In the genomic region with DNA sequence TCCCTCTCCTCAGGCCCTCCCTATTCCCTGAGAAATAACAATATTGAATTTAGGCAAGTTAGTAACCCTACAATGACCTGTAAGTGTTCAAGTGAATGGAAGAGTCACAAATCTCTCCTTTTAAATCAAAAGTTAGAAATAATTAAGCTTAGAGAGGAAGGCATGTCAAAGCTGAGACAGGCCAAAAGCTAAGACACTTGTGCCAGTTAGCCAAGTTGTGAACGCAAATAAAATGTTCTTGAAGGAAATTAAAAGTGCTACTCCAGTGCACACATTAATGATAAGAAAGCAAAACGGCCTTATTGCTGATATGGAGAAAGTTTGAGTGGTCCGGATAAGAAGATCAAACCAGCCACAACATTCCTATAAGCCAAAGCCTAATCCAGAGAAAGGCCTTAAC, we compare ENCODE assay signal across 31 cellular contexts.
"Had no signal": no experiment of that assay in that cellular context is flagged by ENCODE, and none has a peak within 500 bp of the region (broad histone marks: within the 10 kb centered on the region; RNA-seq: fewer than 3 reads in every experiment).

No MANE protein-coding gene starts in this region.

- H3K4me1 Mint-ChIP-seq: naive thymus-derived CD8-positive, alpha-beta T cell; stimulated activated memory B cell treated with anti-CD40 and anti-IgM and Interleukin-4, amounts not matched to agents 10 μg/mL and 1 μg/mL and 100 μg/mL, for 72 hours; stimulated activated naive CD8-positive, alpha-beta T cell treated with anti-CD3 and anti-CD28 coated beads, Interleukin-15, amount 100 ng/mL, for 72 hours had no signal

- H3K36me3 Mint-ChIP-seq: naive thymus-derived CD8-positive, alpha-beta T cell; natural killer cell treated with Interleukin-12 subunit alpha and Interleukin-12 subunit beta and Interleukin-15 and Interleukin-18, amount 100 ng/mL, for 72 hours; stimulated activated memory B cell treated with anti-CD40 and anti-IgM and Interleukin-4, amounts not matched to agents 10 μg/mL and 1 μg/mL and 100 μg/mL, for 72 hours; type B pancreatic cell had no signal

- H3K36me3 ChIP-seq: neutrophil, pancreas, prostate gland, spleen, suprapubic skin, tibial artery, transverse colon, upper lobe of right lung, uterus had no signal

- ATAC-seq: naive thymus-derived CD8-positive, alpha-beta T cell; natural killer cell treated with Interleukin-12 subunit alpha and Interleukin-12 subunit beta and Interleukin-15 and Interleukin-18, amount 100 ng/mL, for 72 hours; pancreas; right cardiac atrium; sciatic nerve; stimulated activated memory B cell treated with anti-CD40 and anti-IgM and Interleukin-4, amounts not matched to agents 10 μg/mL and 1 μg/mL and 100 μg/mL, for 72 hours; stimulated activated naive CD8-positive, alpha-beta T cell treated with anti-CD3 and anti-CD28 coated beads, Interleukin-15, amount 100 ng/mL, for 72 hours; stimulated activated naive CD8-positive, alpha-beta T cell treated with anti-CD3 and anti-CD28 coated beads, Interleukin-15, Interleukin-2, amounts not matched to agents 100 U/mL and 50 U/mL, for 24 hours had no signal

- H3K4me3 ChIP-seq: pancreas, prostate gland, skin epidermis, smooth muscle cell, spleen, suprapubic skin, testis, tibial artery, transverse colon, upper lobe of right lung, uterus had no signal

- DNase-seq: naive thymus-derived CD8-positive, alpha-beta T cell; nephron progenitor cell; nucleus accumbens; pancreas; retina; right cardiac atrium; spleen; stimulated activated CD4-positive, alpha-beta T cell treated with anti-CD3 and anti-CD28 coated beads, Interleukin-12 subunit alpha, Interleukin-12 subunit beta, amount 100 ng/mL, for 4 hours; stimulated activated CD4-positive, alpha-beta T cell treated with anti-CD3 and anti-CD28 coated beads, Interleukin-1b, Interleukin-23, amount 100 ng/mL, for 48 hours; stimulated activated CD4-positive, alpha-beta T cell treated with anti-CD3 and anti-CD28 coated beads, Interleukin-4, amount 100 ng/mL, for 1 hour; stimulated activated CD4-positive, alpha-beta T cell treated with anti-CD3 and anti-CD28 coated beads, Interleukin-4, amount 100 ng/mL, for 4 hours; stimulated activated CD8-positive, alpha-beta memory T cell treated with anti-CD3 and anti-CD28 coated beads, Interleukin-4, amount 100 ng/mL, for 48 hours; stimulated activated naive CD4-positive, alpha-beta T cell; stimulated activated naive CD8-positive, alpha-beta T cell treated with anti-CD3 and anti-CD28 coated beads, Interleukin-15, amount 100 ng/mL, for 72 hours; stimulated activated naive CD8-positive, alpha-beta T cell treated with anti-CD3 and anti-CD28 coated beads, Interleukin-15, Interleukin-2, amounts not matched to agents 100 U/mL and 50 U/mL, for 24 hours; substantia nigra; testis; tibial artery; transverse colon; upper lobe of right lung; uterus had no signal

- H3K27me3 Mint-ChIP-seq: stimulated activated memory B cell treated with anti-CD40 and anti-IgM and Interleukin-4, amounts not matched to agents 10 μg/mL and 1 μg/mL and 100 μg/mL, for 72 hours; stimulated activated naive CD8-positive, alpha-beta T cell treated with anti-CD3 and anti-CD28 coated beads, Interleukin-15, amount 100 ng/mL, for 72 hours; type B pancreatic cell had no signal

- H3K4me3 Mint-ChIP-seq: naive thymus-derived CD8-positive, alpha-beta T cell; natural killer cell treated with Interleukin-12 subunit alpha and Interleukin-12 subunit beta and Interleukin-15 and Interleukin-18, amount 100 ng/mL, for 72 hours; nephron progenitor cell; neural crest cell; stimulated activated memory B cell treated with anti-CD40 and anti-IgM and Interleukin-4, amounts not matched to agents 10 μg/mL and 1 μg/mL and 100 μg/mL, for 72 hours; stimulated activated naive CD8-positive, alpha-beta T cell treated with anti-CD3 and anti-CD28 coated beads, Interleukin-15, amount 100 ng/mL, for 72 hours; type B pancreatic cell had no signal

- H3K27me3 ChIP-seq: neutrophil, pancreas, spleen, suprapubic skin, testis, tibial artery, transverse colon, upper lobe of right lung, uterus had no signal

- H3K4me1 ChIP-seq: pancreas, prostate gland, spleen, suprapubic skin, testis, tibial artery, transverse colon, upper lobe of right lung, uterus had no signal

- H3K27ac ChIP-seq: neutrophil, pancreas, prostate gland, skin epidermis, spleen, suprapubic skin, testis, tibial artery, transverse colon, upper lobe of right lung, uterus had no signal

- H3K9me3 Mint-ChIP-seq: naive thymus-derived CD8-positive, alpha-beta T cell; natural killer cell treated with Interleukin-12 subunit alpha and Interleukin-12 subunit beta and Interleukin-15 and Interleukin-18, amount 100 ng/mL, for 72 hours; nephron progenitor cell; neural crest cell; stimulated activated memory B cell treated with anti-CD40 and anti-IgM and Interleukin-4, amounts not matched to agents 10 μg/mL and 1 μg/mL and 100 μg/mL, for 72 hours; stimulated activated naive CD8-positive, alpha-beta T cell treated with anti-CD3 and anti-CD28 coated beads, Interleukin-15, amount 100 ng/mL, for 72 hours; type B pancreatic cell had no signal

- H3K27ac Mint-ChIP-seq: naive thymus-derived CD8-positive, alpha-beta T cell; natural killer cell treated with Interleukin-12 subunit alpha and Interleukin-12 subunit beta and Interleukin-15 and Interleukin-18, amount 100 ng/mL, for 72 hours; nephron progenitor cell; stimulated activated memory B cell treated with anti-CD40 and anti-IgM and Interleukin-4, amounts not matched to agents 10 μg/mL and 1 μg/mL and 100 μg/mL, for 72 hours; stimulated activated naive CD8-positive, alpha-beta T cell treated with anti-CD3 and anti-CD28 coated beads, Interleukin-15, amount 100 ng/mL, for 72 hours; type B pancreatic cell had no signal

- H3K9me3 ChIP-seq: neutrophil, pancreas, prostate gland, spleen, suprapubic skin, testis, tibial artery, transverse colon, upper lobe of right lung, uterus had no signal

- FAIRE-seq: pancreas had no signal

- H3K4me2 ChIP-seq: smooth muscle cell had no signal
